In the genomic region with DNA sequence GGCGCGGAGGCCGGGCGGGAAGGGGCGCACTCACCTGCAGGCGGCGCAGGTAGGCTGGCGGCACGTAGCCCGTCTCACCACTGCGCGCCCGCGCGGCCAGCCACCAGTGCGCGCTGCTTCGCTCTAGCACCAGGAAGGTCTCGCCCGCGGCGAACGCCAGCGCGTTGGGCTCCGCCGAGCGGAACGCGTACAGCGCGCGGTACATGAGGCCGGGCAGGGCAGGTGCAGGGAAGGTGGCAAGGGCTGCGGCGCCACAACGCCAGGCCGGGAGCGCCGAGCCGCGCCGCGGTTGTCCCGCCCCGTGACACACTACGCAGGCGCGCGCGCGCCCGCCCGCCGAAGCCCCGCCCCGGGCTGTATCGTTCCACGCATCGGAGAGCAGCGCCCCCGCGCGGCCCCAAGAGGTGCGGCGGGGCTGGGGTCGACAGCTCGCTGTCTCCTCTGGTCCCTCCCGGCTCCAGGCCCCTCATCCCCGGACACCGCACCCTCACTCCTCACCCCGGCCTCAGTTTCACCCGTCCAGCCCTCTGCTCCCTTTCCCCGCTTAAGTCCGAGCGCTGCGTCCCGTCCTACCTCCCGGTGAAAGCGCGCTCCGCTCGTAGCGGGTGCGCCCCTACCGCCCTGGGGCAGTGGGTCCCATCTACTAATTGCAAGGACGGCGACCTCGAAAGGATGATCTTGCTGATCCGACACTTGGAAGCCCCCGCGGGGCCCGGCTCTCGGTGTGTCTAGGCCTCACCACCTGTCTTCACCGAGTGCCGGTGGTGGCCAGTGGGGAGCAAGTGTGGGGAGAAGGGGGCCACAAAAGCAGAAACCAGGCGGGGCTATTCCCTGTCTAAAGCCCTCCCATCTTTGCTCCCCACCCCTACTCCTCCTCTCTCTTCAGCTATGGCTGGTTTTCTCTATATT, we compare ENCODE assay signal across 8 cellular contexts. TPM values are rescaled to one million over a fixed set of nuclear protein-coding genes. Genes with fewer than 3 reads are reported as not detected.
DNase-seq lines count a peak whose midpoint lies in the region; ATAC-seq and TF ChIP-seq lines count a peak whose summit lies in the region.

A gene (minus strand): TSS at position 313 of the 909 bp plus-strand sequence. CDS start 108 bp downstream, at position 205.

- H3K4me3 ChIP-seq in BLaER1 treated with 17β-estradiol and CSF1 and Interleukin-3, amounts not matched to agents 10 nM and 100 nM, result peak within 1 kb of the TSS; percentile 66 to 100 (median 88)
- H3K4me3 ChIP-seq in liver (ENCODE audit: low read depth in 1 of 3, low read length in 3 of 3), result peak within 1 kb of the TSS; percentile 78 to 84 (median 82)

- peak; percentile 57 to 71 for TF ChIP-seq RAD21 in liver (IDR thresholded peaks at IDR 0.05)

- no peaks in the 10 kb centered on the region for H3K9me3 ChIP-seq in BLaER1 treated with 17β-estradiol and CSF1 and Interleukin-3, amounts not matched to agents 10 nM and 100 nM (replicated peaks in 1 of 11)
- H3K9me3 ChIP-seq in liver (ENCODE audit: control insufficient read depth in 4 of 4, low read length in 3 of 4), result no peaks in the 10 kb centered on the region

- H3K27me3 ChIP-seq in BLaER1 treated with 17β-estradiol and CSF1 and Interleukin-3, amounts not matched to agents 10 nM and 100 nM, result no peaks in the 10 kb centered on the region
- no peaks in the 10 kb centered on the region for H3K27me3 ChIP-seq in liver (ENCODE audit: control insufficient read depth in 4 of 4, insufficient read depth in 4 of 4, low read length in 3 of 4)

- H4K20me1 ChIP-seq in BLaER1 treated with 17β-estradiol and CSF1 and Interleukin-3, amounts not matched to agents 10 nM and 100 nM, result peaks cover 22 to 86% (median 66%) of the 10 kb centered on the region in 11 experiments; a peak in 21 of 22 replicates

- H3K4me1 ChIP-seq in BLaER1 treated with 17β-estradiol and CSF1 and Interleukin-3, amounts not matched to agents 10 nM and 100 nM, result peaks cover 45 to 62% (median 54%) of the 10 kb centered on the region in 10 experiments
- peaks cover 3 to 29% (median 24%) of the 10 kb centered on the region in 4 donors for H3K4me1 ChIP-seq in liver (ENCODE audit: control insufficient read depth in 4 of 4, insufficient read depth in 4 of 4, low read length in 3 of 4)

- H3K9ac ChIP-seq in BLaER1 treated with 17β-estradiol and CSF1 and Interleukin-3, amounts not matched to agents 10 nM and 100 nM, result peak within 1 kb of the TSS; percentile 80 to 88 (median 82)
- H3K9ac ChIP-seq in liver (ENCODE audit: low read depth in 1 of 2, low read length in 2 of 2), result peak within 1 kb of the TSS; percentile 42 to 81

- DNase-seq in NCI-H774 (lab: John Stamatoyannopoulos, UW) (peak; percentile 56), dermis blood vessel endothelial cell (peak; percentile 91)
- peak; percentile 86 to 90 for DNase-seq in activated CD4-positive, alpha-beta T cell treated with anti-CD3 and anti-CD28 coated beads, Interleukin-2, amount 50 U/mL, for 24 hours (ENCODE audit: low read depth in 1 of 2, low spot score in 1 of 2)
- DNase-seq in stimulated activated CD4-positive, alpha-beta T cell treated with anti-CD3 and anti-CD28 coated beads, Interleukin-4, amount 100 ng/mL, for 4 hours, result peak; percentile 84 to 94

- H3K36me3 ChIP-seq in BLaER1 treated with 17β-estradiol and CSF1 and Interleukin-3, amounts not matched to agents 10 nM and 100 nM, result peaks cover 55 to 63% (median 62%) of the 10 kb centered on the region in 11 experiments
- H3K36me3 ChIP-seq in liver (ENCODE audit: control insufficient read depth in 4 of 4, insufficient read depth in 3 of 4, low read depth in 1 of 4, low read length in 3 of 4), result peaks cover 14 to 42% (median 28%) of the 10 kb centered on the region in 4 donors

- WGBS in liver, result 1% methylated on average over 97 of the region's 97 CpGs

- peak within 1 kb of the TSS; percentile 93 to 99 (median 97) for H3K4me2 ChIP-seq in BLaER1 treated with 17β-estradiol and CSF1 and Interleukin-3, amounts not matched to agents 10 nM and 100 nM

- ATAC-seq in GM19043 (IDR thresholded peaks at IDR 0.05; ENCODE audit: low read depth, unreplicated experiment) (peak; percentile 78), HG03342 (IDR thresholded peaks at IDR 0.05; ENCODE audit: unreplicated experiment) (peak; percentile 77)

- H3K27ac ChIP-seq in BLaER1 treated with 17β-estradiol and CSF1 and Interleukin-3, amounts not matched to agents 10 nM and 100 nM, result peak within 1 kb of the TSS; percentile 38 to 78 (median 71); a peak in 21 of 22 replicates
- peak within 1 kb of the TSS; percentile 90 to 92 for H3K27ac ChIP-seq in liver (ENCODE audit: low read depth in 1 of 2, low read length in 2 of 2)

- peak; percentile 82 for TF ChIP-seq CTCF in liver (IDR thresholded peaks at IDR 0.05; ENCODE audit: low read depth, low read length, missing input control)

TF ChIP-seq in liver, 16 proteins besides CTCF, POLR2A, EP300 and RAD21:
- no peak for TF ChIP-seq EGR1 (IDR thresholded peaks at IDR 0.05; ENCODE audit: low read depth in 2 of 2)
- no peak for TF ChIP-seq NR2F2 (IDR thresholded peaks at IDR 0.05)
- TF ChIP-seq, protein P1, sequence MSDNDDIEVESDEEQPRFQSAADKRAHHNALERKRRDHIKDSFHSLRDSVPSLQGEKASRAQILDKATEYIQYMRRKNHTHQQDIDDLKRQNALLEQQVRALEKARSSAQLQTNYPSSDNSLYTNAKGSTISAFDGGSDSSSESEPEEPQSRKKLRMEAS (IDR thresholded peaks at IDR 0.05), result no peak
- no peak for TF ChIP-seq TAF1 (conservative IDR thresholded peaks at IDR 0.05)
- TF ChIP-seq FOXA1 (IDR thresholded peaks at IDR 0.05), result no peak
- TF ChIP-seq, protein P2, sequence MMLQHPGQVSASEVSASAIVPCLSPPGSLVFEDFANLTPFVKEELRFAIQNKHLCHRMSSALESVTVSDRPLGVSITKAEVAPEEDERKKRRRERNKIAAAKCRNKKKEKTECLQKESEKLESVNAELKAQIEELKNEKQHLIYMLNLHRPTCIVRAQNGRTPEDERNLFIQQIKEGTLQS (IDR thresholded peaks at IDR 0.05), result no peak
- no peak for TF ChIP-seq SP1 (IDR thresholded peaks at IDR 0.05)
- no peak for TF ChIP-seq HNF4A (conservative IDR thresholded peaks at IDR 0.05)
- no peak for TF ChIP-seq JUND (IDR thresholded peaks at IDR 0.05)
- TF ChIP-seq RXRA (IDR thresholded peaks at IDR 0.05), result no peak
- TF ChIP-seq GABPA (IDR thresholded peaks at IDR 0.05 in 1 of 2, conservative IDR thresholded peaks at IDR 0.05 in 1 of 2), result no peak
TF ChIP-seq in liver: peak in this region for 0.

RNA-seq across cellular contexts. Expression of the gene that starts here (rescaled TPM):
- total RNA-seq in dermis blood vessel endothelial cell (6.3 and 8.9 TPM in 2 replicates), liver (10 to 100 TPM in 1 of 2 donors, 1 to 10 TPM in 1; 5.9 to 12.9 TPM)
- polyA plus RNA-seq in liver, result 10 to 100 TPM in 1 of 2 donors, 1 to 10 TPM in 1; 7.4 to 10.0 TPM

Comparison
In these comparisons a context has a peak if more than half of its experiments do, and no peak if none do; other contexts are left out.
1. Peak in every context shown above with its lines: DNase-seq, ATAC-seq, H3K4me3 ChIP-seq and H3K27ac ChIP-seq.